25 cellular contexts compared by ENCODE assay signal in genomic region chr3:63458405-63458804, GRCh38.
"Had no signal": no experiment of that assay in that cellular context is flagged by ENCODE, and none has a peak within 500 bp of the region (broad histone marks: within the 10 kb centered on the region; RNA-seq: fewer than 3 reads in every experiment).

No MANE protein-coding gene starts in this region.

- H3K36me3 ChIP-seq: left ventricle myocardium inferior, ovary, right atrium auricular region, right lobe of liver, stomach, thyroid gland, transverse colon, upper lobe of left lung had no signal

- H3K9me3 ChIP-seq: mucosa of descending colon, ovary, right atrium auricular region, right lobe of liver, stomach, testis, thyroid gland, transverse colon, upper lobe of left lung had no signal

- H3K27me3 ChIP-seq: ovary, right atrium auricular region, right lobe of liver, stomach, testis, thyroid gland, transverse colon, upper lobe of left lung had no signal

- H3K27ac ChIP-seq: left ventricle myocardium inferior, ovary, right atrium auricular region, right lobe of liver, skin epidermis, stomach, testis, thyroid gland, transverse colon, upper lobe of left lung had no signal

- H3K27ac Mint-ChIP-seq: memory B cell; naive thymus-derived CD4-positive, alpha-beta T cell; natural killer cell treated with Interleukin-12 subunit alpha and Interleukin-12 subunit beta and Interleukin-15 and Interleukin-18, amount 100 ng/mL, for 72 hours; progenitor cell of endocrine pancreas; stimulated activated naive B cell treated with anti-CD40 and anti-IgM and Interleukin-4, amounts not matched to agents 10 μg/mL and 1 μg/mL and 100 μg/mL, for 72 hours had no signal

- H3K4me3 Mint-ChIP-seq: memory B cell; naive thymus-derived CD4-positive, alpha-beta T cell; natural killer cell treated with Interleukin-12 subunit alpha and Interleukin-12 subunit beta and Interleukin-15 and Interleukin-18, amount 100 ng/mL, for 72 hours; stimulated activated naive B cell treated with anti-CD40 and anti-IgM and Interleukin-4, amounts not matched to agents 10 μg/mL and 1 μg/mL and 100 μg/mL, for 72 hours had no signal

- H3K4me1 ChIP-seq: left ventricle myocardium inferior, right atrium auricular region, right lobe of liver, stomach, testis, thyroid gland, transverse colon, upper lobe of left lung had no signal

- ATAC-seq: left cardiac atrium; mucosa of descending colon; naive thymus-derived CD4-positive, alpha-beta T cell; natural killer cell treated with Interleukin-12 subunit alpha and Interleukin-12 subunit beta and Interleukin-15 and Interleukin-18, amount 100 ng/mL, for 72 hours; right lobe of liver; stimulated activated naive B cell treated with anti-CD40 and anti-IgM and Interleukin-4, amounts not matched to agents 10 μg/mL and 1 μg/mL and 100 μg/mL, for 72 hours; stimulated activated naive CD8-positive, alpha-beta T cell treated with anti-CD3 and anti-CD28 coated beads, Interleukin-15, Interleukin-2, amounts not matched to agents 100 U/mL and 50 U/mL, for 24 hours had no signal

- H3K9me3 Mint-ChIP-seq: memory B cell; stimulated activated naive B cell treated with anti-CD40 and anti-IgM and Interleukin-4, amounts not matched to agents 10 μg/mL and 1 μg/mL and 100 μg/mL, for 72 hours had no signal

- DNase-seq: hippocampal formation; kidney glomerular epithelial cell; left cardiac atrium; left ventricle myocardium inferior; midbrain; mucosa of descending colon; naive thymus-derived CD4-positive, alpha-beta T cell; ovary; right lobe of liver; stimulated activated CD4-positive, alpha-beta T cell treated with anti-CD3 and anti-CD28 coated beads, Interleukin-12 subunit alpha, Interleukin-12 subunit beta, amount 100 ng/mL, for 4 hours; stimulated activated CD4-positive, alpha-beta T cell treated with anti-CD3 and anti-CD28 coated beads, Interleukin-15, amount 100 ng/mL, for 24 hours; stimulated activated CD4-positive, alpha-beta T cell treated with anti-CD3 and anti-CD28 coated beads, Interleukin-2, amount 100 ng/mL, for 24 hours; stimulated activated CD4-positive, alpha-beta T cell treated with anti-CD3 and anti-CD28 coated beads, Interleukin-4, amount 100 ng/mL, for 1 hour; stimulated activated naive B cell treated with anti-CD40 and anti-IgM and Interleukin-4, amounts not matched to agents 10 μg/mL and 1 μg/mL and 100 μg/mL, for 72 hours; stimulated activated naive CD8-positive, alpha-beta T cell treated with anti-CD3 and anti-CD28 coated beads, Interleukin-15, Interleukin-2, amounts not matched to agents 100 U/mL and 50 U/mL, for 24 hours; stomach; testis; thyroid gland; transverse colon; upper lobe of left lung had no signal

- H3K4me1 Mint-ChIP-seq: memory B cell; naive thymus-derived CD4-positive, alpha-beta T cell; stimulated activated naive B cell treated with anti-CD40 and anti-IgM and Interleukin-4, amounts not matched to agents 10 μg/mL and 1 μg/mL and 100 μg/mL, for 72 hours had no signal

- H3K4me3 ChIP-seq: left ventricle myocardium inferior, mucosa of descending colon, ovary, right atrium auricular region, right lobe of liver, skin epidermis, stomach, testis, thyroid gland, transverse colon, upper lobe of left lung had no signal

- H3K36me3 Mint-ChIP-seq: memory B cell; naive thymus-derived CD4-positive, alpha-beta T cell; natural killer cell treated with Interleukin-12 subunit alpha and Interleukin-12 subunit beta and Interleukin-15 and Interleukin-18, amount 100 ng/mL, for 72 hours; stimulated activated naive B cell treated with anti-CD40 and anti-IgM and Interleukin-4, amounts not matched to agents 10 μg/mL and 1 μg/mL and 100 μg/mL, for 72 hours had no signal

- H3K27me3 Mint-ChIP-seq: memory B cell; naive thymus-derived CD4-positive, alpha-beta T cell; natural killer cell treated with Interleukin-12 subunit alpha and Interleukin-12 subunit beta and Interleukin-15 and Interleukin-18, amount 100 ng/mL, for 72 hours; progenitor cell of endocrine pancreas; stimulated activated naive B cell treated with anti-CD40 and anti-IgM and Interleukin-4, amounts not matched to agents 10 μg/mL and 1 μg/mL and 100 μg/mL, for 72 hours had no signal
